Comparison of ENCODE assay signal across 8 cellular contexts in genomic region chr7:129169705-129170319, GRCh38. TPM values are rescaled to one million over a fixed set of nuclear protein-coding genes. Genes with fewer than 3 reads are reported as not detected.
DNase-seq lines count a peak whose midpoint lies in the region; ATAC-seq and TF ChIP-seq lines count a peak whose summit lies in the region.

No MANE protein-coding gene starts in this region.

- H3K27ac ChIP-seq in duodenal mucosa (ENCODE audit: low read depth, low read length) (no peak overlapping the region), neuronal stem cell (replicated peaks; ENCODE audit: low read length) (no peak overlapping the region), SJCRH30 (no peak overlapping the region)

- no peak overlapping the region for H3K14ac ChIP-seq in neuronal stem cell (ENCODE audit: low read length)

- TF ChIP-seq CTCF in omental fat pad (IDR thresholded peaks at IDR 0.05), result no peak

- ATAC-seq in omental fat pad (ENCODE audit: low FRiP score), result no peak

- H2AFZ ChIP-seq in neuronal stem cell (ENCODE audit: low read length), result peak overlapping the region; percentile 16

- H4K91ac ChIP-seq in neuronal stem cell (ENCODE audit: low read depth, low read length, poor library complexity), result no peak overlapping the region

- H3K9ac ChIP-seq in duodenal mucosa (ENCODE audit: low read depth in 1 of 2, low read length in 2 of 2) (peak overlapping the region; percentile 32 to 40), neuronal stem cell (ENCODE audit: low read depth, low read length, poor library complexity) (no peak overlapping the region)

- H3K36me3 ChIP-seq in duodenal mucosa (ENCODE audit: control insufficient read depth in 1 of 2, insufficient read depth in 2 of 2, low read length in 2 of 2), result no peaks in the 10 kb centered on the region
- peaks cover 0 to 2% of the 10 kb centered on the region in 2 donors for H3K36me3 ChIP-seq in neuronal stem cell (replicated peaks in 1 of 2; ENCODE audit: control insufficient read depth in 2 of 2, insufficient read depth in 2 of 2, low read length in 2 of 2)
- peaks cover 7% of the 10 kb centered on the region; the same call in 1 of the 2 replicates for H3K36me3 ChIP-seq in SJCRH30

- H3K4me3 ChIP-seq in duodenal mucosa (ENCODE audit: low read depth in 1 of 2, low read length in 2 of 2) (peak overlapping the region; percentile 59 to 65), neuronal stem cell (ENCODE audit: low read length in 2 of 2) (no peak overlapping the region), SJCRH30 (no peak overlapping the region)

- peaks cover 11 to 12% of the 10 kb centered on the region in 2 donors for H3K4me1 ChIP-seq in duodenal mucosa (ENCODE audit: control insufficient read depth in 1 of 2, insufficient read depth in 2 of 2, low read length in 2 of 2)
- H3K4me1 ChIP-seq in neuronal stem cell (ENCODE audit: control insufficient read depth in 2 of 2, insufficient read depth in 1 of 2, low read depth in 1 of 2, low read length in 2 of 2), result peaks cover 0 to 10% of the 10 kb centered on the region in 2 donors
- no peaks in the 10 kb centered on the region for H3K4me1 ChIP-seq in SJCRH30

- H3K23ac ChIP-seq in neuronal stem cell (ENCODE audit: low read depth, low read length, poor library complexity), result no peak overlapping the region

- H2BK15ac ChIP-seq in neuronal stem cell (ENCODE audit: low read length), result no peak overlapping the region

- H3K79me1 ChIP-seq in neuronal stem cell (ENCODE audit: low read depth, low read length), result no peaks in the 10 kb centered on the region

- H2BK120ac ChIP-seq in neuronal stem cell (ENCODE audit: low read depth, low read length), result no peak overlapping the region

- no peak overlapping the region for H2BK12ac ChIP-seq in neuronal stem cell (ENCODE audit: low read length)

- WGBS in neuronal stem cell (ENCODE audit: extremely low coverage in 2 of 2, insufficient read length in 2 of 2, insufficient replicate concordance in 1 of 2), 2 donors, result no CpG with 5 or more reads among the region's 16 CpGs

- peak overlapping the region; percentile 75 for H3K4me2 ChIP-seq in neuronal stem cell (ENCODE audit: insufficient read depth, low read length, poor library complexity, severe bottlenecking)

- no peaks in the 10 kb centered on the region for H3K9me3 ChIP-seq in duodenal mucosa (ENCODE audit: control insufficient read depth in 1 of 2, low read length in 2 of 2)
- peaks cover 0 to 3% of the 10 kb centered on the region in 2 donors for H3K9me3 ChIP-seq in neuronal stem cell (replicated peaks in 1 of 2; ENCODE audit: control insufficient read depth in 2 of 2, insufficient read depth in 1 of 2, low read depth in 1 of 2, low read length in 2 of 2)
- H3K9me3 ChIP-seq in SJCRH30 (replicated peaks), result no peaks in the 10 kb centered on the region

- H2BK5ac ChIP-seq in neuronal stem cell (ENCODE audit: low read length), result no peak overlapping the region

- no peak overlapping the region for H3K18ac ChIP-seq in neuronal stem cell (ENCODE audit: low read length)

- H2AK5ac ChIP-seq in neuronal stem cell (ENCODE audit: low read depth, low read length), result no peak overlapping the region

- H4K8ac ChIP-seq in neuronal stem cell (ENCODE audit: low read depth, low read length), result no peak overlapping the region

- no peaks in the 10 kb centered on the region for H3K27me3 ChIP-seq in duodenal mucosa (ENCODE audit: control insufficient read depth in 1 of 2, insufficient read depth in 2 of 2, low read length in 2 of 2)
- H3K27me3 ChIP-seq in neuronal stem cell (ENCODE audit: control insufficient read depth in 3 of 3, insufficient read depth in 3 of 3, low read depth in 1 of 3, low read length in 3 of 3), result no peaks in the 10 kb centered on the region
- no peaks in the 10 kb centered on the region for H3K27me3 ChIP-seq in SJCRH30

- peak; percentile 49 for DNase-seq in stimulated activated CD4-positive, alpha-beta T cell treated with anti-CD3 and anti-CD28 coated beads, Interleukin-15, amount 100 ng/mL, for 24 hours
- no peak for DNase-seq in stimulated activated CD4-positive, alpha-beta T cell treated with anti-CD3 and anti-CD28 coated beads, Interleukin-4, amount 100 ng/mL, for 4 hours
- DNase-seq in Kasumi-1 (lab: John Stamatoyannopoulos, UW) (peak; percentile 68 to 71), neuronal stem cell (ENCODE audit: low spot score) (no peak), SJCRH30 (no peak), amniotic stem cell (lab: John Stamatoyannopoulos, UW) (no peak), omental fat pad (ENCODE audit: low spot score) (no peak)

- H3K4ac ChIP-seq in neuronal stem cell (ENCODE audit: low read length), result no peak overlapping the region

RNA-seq across cellular contexts. Expression of gene SMO, which starts 18.6 kb away (rescaled TPM):
- polyA plus RNA-seq in neuronal stem cell (2013, experiment 1 of 2), result 63.1 TPM
- 62.7 TPM for polyA plus RNA-seq in neuronal stem cell (2013, experiment 2 of 2)
- 40.5 and 43.2 TPM in 2 replicates for total RNA-seq in SJCRH30 (2014; rRNA removed; shearing (Covaris generic))
- 1 to 10 TPM; 3.1 to 7.7 (median 4.9) TPM for total RNA-seq in omental fat pad

RNA-seq across cellular contexts. Expression of gene TSPAN33, which starts 25.3 kb away (rescaled TPM):
- polyA plus RNA-seq in neuronal stem cell (2013, experiment 1 of 2), result 20.1 TPM
- polyA plus RNA-seq in neuronal stem cell (2013, experiment 2 of 2), result 20.5 TPM
- 47.8 and 49.1 TPM in 2 replicates for total RNA-seq in SJCRH30 (2014; rRNA removed; shearing (Covaris generic))
- total RNA-seq in omental fat pad, result 1 to 10 TPM; 1.7 to 8.1 (median 7.0) TPM

RNA-seq across cellular contexts. Expression of gene AHCYL2, which starts 55.0 kb away (rescaled TPM):
- 21.6 TPM for polyA plus RNA-seq in neuronal stem cell (2013, experiment 1 of 2)
- polyA plus RNA-seq in neuronal stem cell (2013, experiment 2 of 2), result 21.4 TPM
- total RNA-seq in SJCRH30 (2014; rRNA removed; shearing (Covaris generic)), result 10.2 and 10.9 TPM in 2 replicates
- 10 to 100 TPM; 10.9 to 19.4 (median 14.6) TPM for total RNA-seq in omental fat pad

Comparison
In these comparisons a context has a peak if more than half of its experiments do, and no peak if none do; other contexts are left out.
1. DNase-seq: peak in stimulated activated CD4-positive, alpha-beta T cell treated with anti-CD3 and anti-CD28 coated beads, Interleukin-15, amount 100 ng/mL, for 24 hours (single experiment) and Kasumi-1 (2 of 2); none in stimulated activated CD4-positive, alpha-beta T cell treated with anti-CD3 and anti-CD28 coated beads, Interleukin-4, amount 100 ng/mL, for 4 hours (0 of 2), neuronal stem cell (single experiment), SJCRH30 (0 of 2), amniotic stem cell (single experiment) and omental fat pad (single experiment).
2. H3K4me3 ChIP-seq: peak in duodenal mucosa (2 of 2); none in neuronal stem cell (0 of 2) and SJCRH30 (single experiment).